23 cellular contexts compared by ENCODE assay signal in the genomic region with DNA sequence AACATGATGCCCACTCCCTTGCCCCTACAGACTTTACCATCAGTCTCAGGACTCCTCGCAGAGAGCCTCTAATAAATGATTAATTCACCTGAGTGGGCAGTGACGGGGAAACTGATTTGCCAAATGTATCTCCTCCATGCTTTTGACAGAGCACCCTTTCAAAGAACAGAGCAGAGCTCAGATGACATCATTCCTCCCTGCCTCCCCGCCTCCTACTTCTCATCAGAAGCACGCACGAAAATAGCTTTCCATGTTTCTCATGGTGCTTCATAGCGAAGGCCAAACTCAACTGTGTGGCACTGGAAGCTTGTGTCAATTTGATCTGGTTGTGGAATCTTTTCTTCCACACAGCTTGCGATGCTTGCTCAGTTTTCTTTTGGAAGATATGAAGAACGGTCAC.
"Had no signal": no experiment of that assay in that cellular context is flagged by ENCODE, and none has a peak within 500 bp of the region (broad histone marks: within the 10 kb centered on the region; RNA-seq: fewer than 3 reads in every experiment).

No MANE protein-coding gene starts in this region.

- H3K9me3 ChIP-seq: left ventricle myocardium inferior, spleen had no signal

- H3K36me3 Mint-ChIP-seq: activated CD8-positive, alpha-beta memory T cell treated with anti-CD3 and anti-CD28 coated beads, Interleukin-2, amount 10 ng/mL, durations not matched to agents 7 days and 5 days; natural killer cell had no signal

- H3K4me3 Mint-ChIP-seq: activated CD4-positive, alpha-beta T cell treated with anti-CD3 and anti-CD28 coated beads, Interleukin-2, amount 10 ng/mL, durations not matched to agents 7 days and 5 days; activated CD8-positive, alpha-beta memory T cell treated with anti-CD3 and anti-CD28 coated beads, Interleukin-2, amount 10 ng/mL, durations not matched to agents 7 days and 5 days; activated CD8-positive, alpha-beta T cell treated with anti-CD3 and anti-CD28 coated beads for 36 hours; activated naive CD8-positive, alpha-beta T cell treated with anti-CD3 and anti-CD28 coated beads, Interleukin-2, amount 50 U/mL, for 24 hours; natural killer cell; T-helper 17 cell had no signal

- ATAC-seq: activated CD8-positive, alpha-beta memory T cell treated with anti-CD3 and anti-CD28 coated beads, Interleukin-2, amount 10 ng/mL, durations not matched to agents 7 days and 5 days; activated CD8-positive, alpha-beta T cell treated with anti-CD3 and anti-CD28 coated beads for 36 hours; natural killer cell; T-helper 17 cell had no signal

- H3K27ac Mint-ChIP-seq: activated CD4-positive, alpha-beta T cell treated with anti-CD3 and anti-CD28 coated beads, Interleukin-2, amount 10 ng/mL, durations not matched to agents 7 days and 5 days; activated CD8-positive, alpha-beta memory T cell treated with anti-CD3 and anti-CD28 coated beads, Interleukin-2, amount 10 ng/mL, durations not matched to agents 7 days and 5 days; activated CD8-positive, alpha-beta T cell treated with anti-CD3 and anti-CD28 coated beads for 36 hours; activated naive CD8-positive, alpha-beta T cell treated with anti-CD3 and anti-CD28 coated beads, Interleukin-2, amount 50 U/mL, for 24 hours; natural killer cell; T-helper 17 cell had no signal

- H3K9me3 Mint-ChIP-seq: activated CD4-positive, alpha-beta T cell treated with anti-CD3 and anti-CD28 coated beads, Interleukin-2, amount 10 ng/mL, durations not matched to agents 7 days and 5 days; activated CD8-positive, alpha-beta T cell treated with anti-CD3 and anti-CD28 coated beads for 36 hours; activated naive CD8-positive, alpha-beta T cell treated with anti-CD3 and anti-CD28 coated beads, Interleukin-2, amount 50 U/mL, for 24 hours; natural killer cell had no signal

- H3K27ac ChIP-seq: brain microvascular endothelial cell, left ventricle myocardium inferior, spleen had no signal

- H3K4me1 Mint-ChIP-seq: activated naive CD8-positive, alpha-beta T cell treated with anti-CD3 and anti-CD28 coated beads, Interleukin-2, amount 50 U/mL, for 24 hours had no signal

- DNase-seq: activated CD4-positive, alpha-beta T cell treated with anti-CD3 and anti-CD28 coated beads, Interleukin-2, amount 10 ng/mL, durations not matched to agents 7 days and 5 days; activated CD4-positive, CD25-positive, alpha-beta regulatory T cell; activated CD8-positive, alpha-beta memory T cell treated with anti-CD3 and anti-CD28 coated beads, Interleukin-2, amount 10 ng/mL, durations not matched to agents 7 days and 5 days; activated CD8-positive, alpha-beta T cell treated with anti-CD3 and anti-CD28 coated beads for 36 hours; activated gamma-delta T cell; activated naive CD4-positive, alpha-beta T cell treated with anti-CD3 and anti-CD28 coated beads, Interleukin-2, amount 50 U/mL, for 16 hours; activated naive CD8-positive, alpha-beta T cell treated with anti-CD3 and anti-CD28 coated beads, Interleukin-2, amount 50 U/mL, for 24 hours; activated T-cell treated with anti-CD3 and anti-CD28 coated beads for 4 hours; brain microvascular endothelial cell; central memory CD4-positive, alpha-beta T cell; dermis blood vessel endothelial cell; effector memory CD4-positive, alpha-beta T cell; foreskin melanocyte; glutamatergic neuron; hippocampal formation; left ventricle myocardium inferior; natural killer cell; retina; spleen; stimulated activated CD4-positive, alpha-beta T cell treated with anti-CD3 and anti-CD28 coated beads, Interleukin-4, amount 100 ng/mL, for 1 hour; stimulated activated naive CD4-positive, alpha-beta T cell; SW 1271; T-helper 17 cell had no signal

- H3K36me3 ChIP-seq: brain microvascular endothelial cell, left ventricle myocardium inferior, spleen had no signal

- H3K4me3 ChIP-seq: left ventricle myocardium inferior, spleen had no signal

- H3K4me1 ChIP-seq: left ventricle myocardium inferior, spleen had no signal
